Comparison of ENCODE assay signal across 26 cellular contexts in genomic region chr1:51840182-51840581, GRCh38.
"Had no signal": no experiment of that assay in that cellular context is flagged by ENCODE, and none has a peak within 500 bp of the region (broad histone marks: within the 10 kb centered on the region; RNA-seq: fewer than 3 reads in every experiment).

No MANE protein-coding gene starts in this region.

- H3K9me3 Mint-ChIP-seq: nephron; neural progenitor cell; stimulated activated effector memory CD8-positive, alpha-beta T cell treated with anti-CD3 and anti-CD28 coated beads, Interleukin-12 subunit alpha, Interleukin-12 subunit beta, amount 100 ng/mL, for 72 hours; stimulated activated naive B cell treated with anti-CD40 and anti-IgM and Interleukin-4, amounts not matched to agents 10 μg/mL and 1 μg/mL and 100 μg/mL, for 72 hours; stimulated activated naive CD8-positive, alpha-beta T cell treated with anti-CD3 and anti-CD28 coated beads, Interleukin-15, Interleukin-2, amounts not matched to agents 100 ng/mL and 50 ng/mL, for 24 hours had no signal

- H3K4me3 Mint-ChIP-seq: nephron; neural progenitor cell; stimulated activated effector memory CD8-positive, alpha-beta T cell treated with anti-CD3 and anti-CD28 coated beads, Interleukin-12 subunit alpha, Interleukin-12 subunit beta, amount 100 ng/mL, for 72 hours; stimulated activated naive B cell treated with anti-CD40 and anti-IgM and Interleukin-4, amounts not matched to agents 10 μg/mL and 1 μg/mL and 100 μg/mL, for 72 hours; stimulated activated naive CD8-positive, alpha-beta T cell treated with anti-CD3 and anti-CD28 coated beads, Interleukin-15, Interleukin-2, amounts not matched to agents 100 ng/mL and 50 ng/mL, for 24 hours had no signal

- H3K4me3 ChIP-seq: neural progenitor cell, ovary, psoas muscle, right lobe of liver, sigmoid colon, stomach, thoracic aorta, thyroid gland, tibial nerve, upper lobe of left lung, vagina had no signal

- H3K4me1 ChIP-seq: psoas muscle, thyroid gland, vagina had no signal

- H3K27ac Mint-ChIP-seq: nephron; neural progenitor cell; progenitor cell of endocrine pancreas; stimulated activated effector memory CD8-positive, alpha-beta T cell treated with anti-CD3 and anti-CD28 coated beads, Interleukin-12 subunit alpha, Interleukin-12 subunit beta, amount 100 ng/mL, for 72 hours; stimulated activated naive B cell treated with anti-CD40 and anti-IgM and Interleukin-4, amounts not matched to agents 10 μg/mL and 1 μg/mL and 100 μg/mL, for 72 hours; stimulated activated naive CD8-positive, alpha-beta T cell treated with anti-CD3 and anti-CD28 coated beads, Interleukin-15, Interleukin-2, amounts not matched to agents 100 ng/mL and 50 ng/mL, for 24 hours had no signal

- H3K4me1 Mint-ChIP-seq: nephron, neural progenitor cell had no signal

- H3K9me3 ChIP-seq: ovary, psoas muscle, right lobe of liver, sigmoid colon, stomach, thoracic aorta, thyroid gland, tibial nerve, upper lobe of left lung, vagina had no signal

- DNase-seq: occipital lobe; ovary; posterior cingulate gyrus; psoas muscle; right cardiac atrium; right lobe of liver; sigmoid colon; small intestine; stimulated activated CD4-positive, alpha-beta T cell treated with anti-CD3 and anti-CD28 coated beads, Interleukin-15, amount 100 ng/mL, for 24 hours; stimulated activated CD4-positive, alpha-beta T cell treated with anti-CD3 and anti-CD28 coated beads, Interleukin-2, amount 100 ng/mL, for 24 hours; stimulated activated CD4-positive, alpha-beta T cell treated with anti-CD3 and anti-CD28 coated beads, Interleukin-2, amount 100 ng/mL, for 48 hours; stimulated activated CD4-positive, alpha-beta T cell treated with anti-CD3 and anti-CD28 coated beads, Interleukin-4, amount 100 ng/mL, for 24 hours; stimulated activated naive B cell treated with anti-CD40 and anti-IgM and Interleukin-4, amounts not matched to agents 10 μg/mL and 1 μg/mL and 100 μg/mL, for 72 hours; stimulated activated naive CD4-positive, alpha-beta T cell treated with Interleukin-2 at 50 U/mL for 16 hours; stomach; thyroid gland; trophoblast cell; upper lobe of left lung had no signal

- H3K27me3 Mint-ChIP-seq: progenitor cell of endocrine pancreas; stimulated activated naive B cell treated with anti-CD40 and anti-IgM and Interleukin-4, amounts not matched to agents 10 μg/mL and 1 μg/mL and 100 μg/mL, for 72 hours; stimulated activated naive CD8-positive, alpha-beta T cell treated with anti-CD3 and anti-CD28 coated beads, Interleukin-15, Interleukin-2, amounts not matched to agents 100 ng/mL and 50 ng/mL, for 24 hours had no signal

- H3K27me3 ChIP-seq: neural progenitor cell, ovary, right lobe of liver, sigmoid colon, stomach, thyroid gland, tibial nerve, upper lobe of left lung, vagina had no signal

- ATAC-seq: psoas muscle; right cardiac atrium; right lobe of liver; stimulated activated effector memory CD8-positive, alpha-beta T cell treated with anti-CD3 and anti-CD28 coated beads, Interleukin-12 subunit alpha, Interleukin-12 subunit beta, amount 100 ng/mL, for 72 hours; stimulated activated naive B cell treated with anti-CD40 and anti-IgM and Interleukin-4, amounts not matched to agents 10 μg/mL and 1 μg/mL and 100 μg/mL, for 72 hours had no signal

- H3K27ac ChIP-seq: neural progenitor cell, ovary, psoas muscle, right lobe of liver, sigmoid colon, stomach, thoracic aorta, thyroid gland, tibial nerve, upper lobe of left lung, vagina had no signal

- H3K36me3 ChIP-seq: ovary had no signal
